ENCODE assay signal across 8 cellular contexts in the genomic region with DNA sequence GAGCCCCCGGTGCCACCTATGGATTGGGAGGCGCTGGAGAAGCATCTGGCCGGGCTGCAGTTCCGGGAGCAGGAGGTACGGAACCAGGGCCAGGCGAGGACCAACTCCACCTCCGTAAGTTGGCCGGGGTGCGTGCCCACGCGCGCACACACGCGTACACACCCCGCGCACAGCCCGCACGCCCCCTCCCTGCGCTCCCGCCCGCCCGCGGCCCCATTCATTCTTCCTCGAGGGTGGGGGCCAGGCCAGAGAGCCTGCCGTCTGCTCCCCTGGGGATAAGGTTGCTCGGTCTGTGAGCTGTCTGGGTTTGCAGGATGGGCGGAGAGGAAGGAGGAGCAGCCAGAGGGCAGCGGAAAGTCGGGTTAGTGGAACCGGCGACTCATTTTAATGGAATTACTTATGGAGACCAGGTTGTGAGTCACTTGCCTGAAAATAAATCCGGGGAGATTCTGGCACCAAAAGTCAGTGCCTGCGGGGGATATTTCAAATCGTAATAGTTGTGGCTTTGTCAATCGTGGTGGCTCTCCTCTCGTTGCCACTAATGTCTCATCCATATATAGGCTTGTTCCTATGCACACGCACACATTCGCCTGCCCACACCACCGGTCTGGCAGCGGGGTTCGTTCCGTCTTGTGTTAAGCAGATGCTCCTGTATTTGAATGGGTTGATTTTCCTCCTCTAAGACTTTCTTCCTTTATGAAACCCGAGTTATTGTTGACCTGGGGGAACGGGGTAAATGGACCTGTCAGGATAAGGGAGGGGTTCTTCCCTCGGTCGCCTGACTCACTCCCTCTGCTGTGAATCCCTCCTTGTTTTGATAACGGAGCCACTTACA.
A peak's percentile ranks its signal among the peaks of the same experiment; 100 is the strongest.
DNase-seq lines count a peak whose midpoint lies in the region; ATAC-seq, FAIRE-seq and TF ChIP-seq lines count a peak whose summit lies in the region.

No MANE protein-coding gene starts in this region.

- H3K27ac Mint-ChIP-seq in CD4-positive, CD25-positive, alpha-beta regulatory T cell, result no peak overlapping the region

- H3K27me3 Mint-ChIP-seq in CD4-positive, CD25-positive, alpha-beta regulatory T cell, result peaks cover 71% of the 10 kb centered on the region

- no peaks in the 10 kb centered on the region for H3K9me3 ChIP-seq in CD4-positive, CD25-positive, alpha-beta regulatory T cell (ENCODE audit: control insufficient read depth in 2 of 2, low read length in 2 of 2)

- H3K27ac ChIP-seq in CD4-positive, CD25-positive, alpha-beta regulatory T cell (ENCODE audit: insufficient read depth, low read length, poor library complexity, severe bottlenecking), result no peak overlapping the region
- peak overlapping the region; percentile 93 to 99 for H3K27ac ChIP-seq in coronary artery

- peaks cover 0 to 14% (median 0%) of the 10 kb centered on the region in 4 donors for H3K4me1 Mint-ChIP-seq in CD4-positive, CD25-positive, alpha-beta regulatory T cell

- H3K36me3 Mint-ChIP-seq in CD4-positive, CD25-positive, alpha-beta regulatory T cell, result no peaks in the 10 kb centered on the region

- peaks cover 0 to 3% (median 1%) of the 10 kb centered on the region in 7 donors for H3K9me3 Mint-ChIP-seq in CD4-positive, CD25-positive, alpha-beta regulatory T cell

- peaks cover 20% of the 10 kb centered on the region for H3K4me1 ChIP-seq in CD4-positive, CD25-positive, alpha-beta regulatory T cell (ENCODE audit: control insufficient read depth, insufficient read depth, low read length, poor library complexity, severe bottlenecking)

- TF ChIP-seq CTCF in coronary artery (IDR thresholded peaks at IDR 0.05), result no peak

- no peaks in the 10 kb centered on the region for H3K36me3 ChIP-seq in CD4-positive, CD25-positive, alpha-beta regulatory T cell (ENCODE audit: control insufficient read depth, insufficient read depth, low read length)

- no peak for ATAC-seq in CD4-positive, CD25-positive, alpha-beta regulatory T cell (ENCODE audit: low read depth in 2 of 2)
- peak; percentile 36 for ATAC-seq in HG02610 (IDR thresholded peaks at IDR 0.05; ENCODE audit: unreplicated experiment)
- no peak for ATAC-seq in HG02885 (IDR thresholded peaks at IDR 0.05; ENCODE audit: poor library complexity, unreplicated experiment)

- FAIRE-seq in GM19239 (lab: Jason Lieb, UNC), result no peak

- H3K4me3 ChIP-seq in CD4-positive, CD25-positive, alpha-beta regulatory T cell (ENCODE audit: low read depth, low read length), result no peak overlapping the region
- H3K4me3 ChIP-seq in coronary artery, result peak overlapping the region; percentile 90

- H3K4me3 Mint-ChIP-seq in CD4-positive, CD25-positive, alpha-beta regulatory T cell, result peak overlapping the region; percentile 39 to 65 (median 57)

- H3K27me3 ChIP-seq in CD4-positive, CD25-positive, alpha-beta regulatory T cell (ENCODE audit: control insufficient read depth, insufficient read depth, low read length), result peaks cover 28% of the 10 kb centered on the region

- no peak for DNase-seq in CD4-positive, CD25-positive, alpha-beta regulatory T cell
- DNase-seq in RKO (ENCODE audit: low spot score) (peak; percentile 97), coronary artery (ENCODE audit: low spot score) (peak; percentile 98), kidney tubule cell (ENCODE audit: low spot score) (peak; percentile 99), smooth muscle cell of the brain vasculature (ENCODE audit: low read depth, low spot score) (peak; percentile 81), GM19239 (ENCODE audit: insufficient read length, low spot score) (no peak)

Comparison
In these comparisons a context has a peak if more than half of its experiments do, and no peak if none do; other contexts are left out.
1. DNase-seq: peak in RKO (single experiment), coronary artery (single experiment), kidney tubule cell (single experiment) and smooth muscle cell of the brain vasculature (single experiment); none in CD4-positive, CD25-positive, alpha-beta regulatory T cell (0 of 3) and GM19239 (single experiment).